12 cellular contexts compared by ENCODE assay signal in genomic region chr5:173671121-173671949, GRCh38. TPM values are rescaled to one million over a fixed set of nuclear protein-coding genes. Genes with fewer than 3 reads are reported as not detected.
A peak's percentile ranks its signal among the peaks of the same experiment; 100 is the strongest.
DNase-seq lines count a peak whose midpoint lies in the region; ATAC-seq, FAIRE-seq and TF ChIP-seq lines count a peak whose summit lies in the region.
"Had no signal": no experiment of that assay in that cellular context is flagged by ENCODE, and none has a peak within 500 bp of the region (broad histone marks: within the 10 kb centered on the region; RNA-seq: fewer than 3 reads in every experiment).

No MANE protein-coding gene starts in this region.

- H3K4me3 ChIP-seq in fibroblast of the aortic adventitia (ENCODE audit: low read depth, low read length) (peak overlapping the region; percentile 9), tibial artery (peak overlapping the region; percentile 10 to 31), OCI-LY7 (ENCODE audit: low read depth, low read length, poor library complexity, severe bottlenecking) (no peak overlapping the region)
- H3K4me3 ChIP-seq: SK-N-MC had no signal

- H3K27ac ChIP-seq in tibial artery (peak overlapping the region; percentile 46 to 60), OCI-LY7 (ENCODE audit: low read depth, low read length, poor library complexity, severe bottlenecking) (no peak overlapping the region)
- H3K27ac ChIP-seq: SK-N-MC had no signal

- no peak for TF ChIP-seq CTCF in fibroblast of the aortic adventitia (IDR thresholded peaks at IDR 0.05; ENCODE audit: insufficient read depth, low read length)
- no peak for TF ChIP-seq CTCF in tibial artery (IDR thresholded peaks at IDR 0.05)
- no peak for TF ChIP-seq CTCF in OCI-LY7 (conservative IDR thresholded peaks at IDR 0.05; ENCODE audit: low read length)

- ATAC-seq in GM18861 (IDR thresholded peaks at IDR 0.05; ENCODE audit: unreplicated experiment) (no peak), HG03196 (IDR thresholded peaks at IDR 0.05; ENCODE audit: unreplicated experiment) (no peak)
- ATAC-seq: natural killer cell treated with Interleukin-12 subunit alpha and Interleukin-12 subunit beta and Interleukin-15 and Interleukin-18, amount 100 ng/mL, for 72 hours had no signal

- H2AFZ ChIP-seq in OCI-LY7 (ENCODE audit: low read length), result no peak overlapping the region

- no peak overlapping the region for H3K4me2 ChIP-seq in OCI-LY7 (ENCODE audit: low read length)

- H3K27me3 ChIP-seq in tibial artery, result no peaks in the 10 kb centered on the region

- H3K36me3 ChIP-seq in tibial artery (no peaks in the 10 kb centered on the region), OCI-LY7 (ENCODE audit: insufficient read depth, low read length) (peaks cover 15% of the 10 kb centered on the region; the same call in 1 of the 2 replicates)

- H4K20me1 ChIP-seq in OCI-LY7 (ENCODE audit: insufficient read depth, low read length), result no peaks in the 10 kb centered on the region

- BruUV-seq in OCI-LY7 (replicated peaks; lab: Mats Ljungman, UMichigan), result no TSS peak

- H3K4me1 ChIP-seq in tibial artery (peaks cover 0 to 24% (median 14%) of the 10 kb centered on the region in 4 donors), OCI-LY7 (ENCODE audit: insufficient read depth, low read length, poor library complexity, severe bottlenecking) (peaks cover 31% of the 10 kb centered on the region)

- intact Hi-C loops in tibial artery (cut with DNase I; ENCODE audit: low total_unique reads) (no loop called here), OCI-LY7 (cut with micrococcal nuclease; ENCODE audit: unreplicated experiment) (no loop called here)

- CTCF ChIA-PET in OCI-LY7 (lab: Charles Lee; ENCODE audit: unreplicated experiment), result no interaction called here

- peaks cover 0 to 9% (median 9%) of the 10 kb centered on the region in 3 donors for H3K9me3 ChIP-seq in tibial artery
- H3K9me3 ChIP-seq in OCI-LY7 (ENCODE audit: low read length), result peaks cover 24% of the 10 kb centered on the region

- DNase-seq in RPMI7951 (ENCODE audit: low read depth) (peak; percentile 26), fibroblast of the aortic adventitia (ENCODE audit: low read depth) (peak; percentile 49), mucosa of gallbladder (ENCODE audit: low spot score) (peak; percentile 58), tibial artery (peak; percentile 73 to 95), HTR-8/SVneo (ENCODE audit: insufficient read length, low spot score) (no peak), OCI-LY7 (ENCODE audit: low spot score) (no peak)
- DNase-seq: NCI-H146 had no signal

- no peaks in the 10 kb centered on the region for H3K79me2 ChIP-seq in OCI-LY7 (ENCODE audit: insufficient read depth, low read depth, low read length)

- POLR2A ChIA-PET in OCI-LY7 (lab: Charles Lee), result interaction anchor here (0.9 to 1.1 kb wide), 3 partner anchors 16 to 55 kb away, joined by 3 to 5 read pairs (median 4); no protein-coding TSS in a partner anchor

- FAIRE-seq in HTR-8/SVneo (lab: Jason Lieb, UNC), result no peak
- FAIRE-seq: endometrium had no signal

- no peaks in the 10 kb centered on the region for H3K9me2 ChIP-seq in OCI-LY7 (ENCODE audit: insufficient read depth, low read length)

RNA-seq across cellular contexts. Expression of gene BOD1, which starts 54.9 kb away (rescaled TPM):
- 50.3 and 63.8 TPM in 2 replicates for total RNA-seq in RPMI7951 (2014; rRNA removed; shearing (Covaris generic))
- total RNA-seq in fibroblast of the aortic adventitia (ENCODE audit: low replicate concordance) (63.7 and 68.9 TPM in 2 replicates), mucosa of gallbladder (37.7 TPM), OCI-LY7 (2022) (38.8 and 44.9 TPM in 2 replicates)
- 53.1 and 54.3 TPM in 2 replicates for total RNA-seq in OCI-LY7 (2014; rRNA removed; shearing (Covaris generic))

Comparison
In these comparisons a context has a peak if more than half of its experiments do, and no peak if none do; other contexts are left out.
1. DNase-seq: peak in RPMI7951 (single experiment), fibroblast of the aortic adventitia (single experiment), mucosa of gallbladder (single experiment) and tibial artery (2 of 2); none in HTR-8/SVneo (single experiment) and OCI-LY7 (single experiment).